19 cellular contexts compared by ENCODE assay signal in the genomic region with DNA sequence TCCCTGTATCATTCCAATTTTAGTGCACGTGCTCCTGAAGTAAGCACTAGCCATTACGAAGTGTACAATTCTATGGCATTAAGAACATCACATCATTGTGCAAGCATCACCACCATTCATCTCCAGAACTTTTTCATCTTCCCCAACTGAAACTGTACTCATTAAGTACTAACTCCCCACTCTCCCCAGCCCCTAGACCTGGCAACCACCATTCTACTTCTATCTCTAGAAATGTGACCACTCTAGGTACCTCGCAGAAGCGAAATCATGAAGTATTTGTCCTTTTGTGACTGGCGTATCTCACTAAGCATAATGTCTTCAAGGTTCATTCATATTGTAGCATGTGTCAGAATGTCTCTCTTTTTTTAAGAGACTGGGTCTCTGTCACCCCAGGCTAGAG. TPM values are rescaled to one million over a fixed set of nuclear protein-coding genes. Genes with fewer than 3 reads are reported as not detected.
DNase-seq lines count a peak whose midpoint lies in the region; ATAC-seq and TF ChIP-seq lines count a peak whose summit lies in the region.
"Had no signal": no experiment of that assay in that cellular context is flagged by ENCODE, and none has a peak within 500 bp of the region (broad histone marks: within the 10 kb centered on the region; RNA-seq: fewer than 3 reads in every experiment).

No MANE protein-coding gene starts in this region.

- in situ Hi-C loops in gastrocnemius medialis (cut with MboI; ENCODE audit: low sequenced_read_pairs in 4 of 4) = loop anchor here in 2 of 4 donors (25.0 kb wide), 1 partner anchor 844 kb away; a partner anchor contains a TSS

- no peak overlapping the region for H3K4me3 ChIP-seq in CD8-positive, alpha-beta memory T cell (ENCODE audit: low read length)
- H3K4me3 ChIP-seq in gastrocnemius medialis = no peak overlapping the region
- H3K4me3 ChIP-seq: GM23248, SJSA1 had no signal

- no peaks in the 10 kb centered on the region for H3K27me3 Mint-ChIP-seq in activated T-cell treated with anti-CD3 and anti-CD28 coated beads, Interleukin-2, amount 50 U/mL, for 72 hours (ENCODE audit: low read depth)
- H3K27me3 Mint-ChIP-seq in CD8-positive, alpha-beta memory T cell = no peaks in the 10 kb centered on the region
- H3K27me3 Mint-ChIP-seq in activated naive CD8-positive, alpha-beta T cell = no peaks in the 10 kb centered on the region
- no peaks in the 10 kb centered on the region for H3K27me3 Mint-ChIP-seq in WTC11 (ENCODE audit: low read depth)

- peaks cover 71% of the 10 kb centered on the region for H3K4me1 ChIP-seq in CD8-positive, alpha-beta memory T cell (ENCODE audit: insufficient read depth, low read length)
- peaks cover 56 to 64% of the 10 kb centered on the region in 2 donors for H3K4me1 ChIP-seq in gastrocnemius medialis
- H3K4me1 ChIP-seq: SJSA1 had no signal

- no peak overlapping the region for H3K4me3 Mint-ChIP-seq in activated T-cell treated with anti-CD3 and anti-CD28 coated beads, Interleukin-2, amount 50 U/mL, for 72 hours
- H3K4me3 Mint-ChIP-seq in CD8-positive, alpha-beta memory T cell = peak overlapping the region in 5 of 7 donors; percentile 2 to 24 (median 15)
- peak overlapping the region; percentile 1 for H3K4me3 Mint-ChIP-seq in activated naive CD8-positive, alpha-beta T cell
- no peak overlapping the region for H3K4me3 Mint-ChIP-seq in WTC11
- H3K4me3 Mint-ChIP-seq: CD14-positive monocyte had no signal

- H3K36me3 Mint-ChIP-seq in activated T-cell treated with anti-CD3 and anti-CD28 coated beads, Interleukin-2, amount 50 U/mL, for 72 hours (ENCODE audit: insufficient read depth in 2 of 2) = peaks cover 2 to 19% of the 10 kb centered on the region in 2 donors
- H3K36me3 Mint-ChIP-seq in CD8-positive, alpha-beta memory T cell = peaks cover 0 to 72% (median 14%) of the 10 kb centered on the region in 3 donors
- H3K36me3 Mint-ChIP-seq in activated naive CD8-positive, alpha-beta T cell = peaks cover 4% of the 10 kb centered on the region
- H3K36me3 Mint-ChIP-seq in WTC11 = no peaks in the 10 kb centered on the region

- no peak overlapping the region for H3K27ac ChIP-seq in CD8-positive, alpha-beta memory T cell (ENCODE audit: low read depth, low read length)
- H3K27ac ChIP-seq in gastrocnemius medialis = peak overlapping the region; percentile 69 to 98 (median 96)
- H3K27ac ChIP-seq: GM23248, RWPE1, SJSA1 had no signal

- TF ChIP-seq CTCF in gastrocnemius medialis (IDR thresholded peaks at IDR 0.05 in 4 of 5, conservative IDR thresholded peaks at IDR 0.05 in 1 of 5) (no peak), WTC11 (IDR thresholded peaks at IDR 0.05) (no peak)

- peak; percentile 49 to 62 for ATAC-seq in activated T-cell treated with anti-CD3 and anti-CD28 coated beads, Interleukin-2, amount 50 U/mL, for 72 hours (replicated peaks in 1 of 2)
- ATAC-seq in gastrocnemius medialis (no peak), WTC11 (no peak)
- ATAC-seq: HCT116 had no signal

- H3K27ac Mint-ChIP-seq in activated T-cell treated with anti-CD3 and anti-CD28 coated beads, Interleukin-2, amount 50 U/mL, for 72 hours = peak overlapping the region; percentile 33
- peak overlapping the region in 4 of 8 donors; percentile 6 to 69 (median 30) for H3K27ac Mint-ChIP-seq in CD8-positive, alpha-beta memory T cell
- H3K27ac Mint-ChIP-seq in activated naive CD8-positive, alpha-beta T cell = peak overlapping the region; percentile 91
- H3K27ac Mint-ChIP-seq in WTC11 = no peak overlapping the region
- H3K27ac Mint-ChIP-seq: CD14-positive monocyte had no signal

- peaks cover 66% of the 10 kb centered on the region for H3K4me1 Mint-ChIP-seq in activated T-cell treated with anti-CD3 and anti-CD28 coated beads, Interleukin-2, amount 50 U/mL, for 72 hours (ENCODE audit: low read depth)
- H3K4me1 Mint-ChIP-seq in CD8-positive, alpha-beta memory T cell = peaks cover 68 to 88% (median 83%) of the 10 kb centered on the region in 3 donors
- H3K4me1 Mint-ChIP-seq in activated naive CD8-positive, alpha-beta T cell (ENCODE audit: low read depth) = peaks cover 83% of the 10 kb centered on the region
- H3K4me1 Mint-ChIP-seq in WTC11 = no peaks in the 10 kb centered on the region

- intact Hi-C loops in gastrocnemius medialis (cut with DNase I; ENCODE audit: low total_unique reads) = no loop called here

- TF ChIP-seq POLR2A in gastrocnemius medialis (IDR thresholded peaks at IDR 0.05) = no peak

- no peaks in the 10 kb centered on the region for H3K9me3 Mint-ChIP-seq in activated T-cell treated with anti-CD3 and anti-CD28 coated beads, Interleukin-2, amount 50 U/mL, for 72 hours
- no peaks in the 10 kb centered on the region for H3K9me3 Mint-ChIP-seq in CD8-positive, alpha-beta memory T cell
- no peaks in the 10 kb centered on the region for H3K9me3 Mint-ChIP-seq in activated naive CD8-positive, alpha-beta T cell (ENCODE audit: low read depth)
- H3K9me3 Mint-ChIP-seq in WTC11 = peaks cover 5% of the 10 kb centered on the region; the same call in 1 of the 2 replicates

- POLR2A ChIA-PET in CD8-positive, alpha-beta memory T cell (lab: Charles Lee) = interaction anchor here (0.5 to 2.4 kb wide), 2 partner anchors 11 to 96 kb away, joined by 4 to 15 read pairs; a partner anchor contains a TSS
- POLR2A ChIA-PET in WTC11 (lab: Charles Lee) = interaction anchor here (0.6 kb wide), 1 partner anchor 276 kb away, joined by 3 read pairs; no protein-coding TSS in a partner anchor

- no peaks in the 10 kb centered on the region for H3K27me3 ChIP-seq in CD8-positive, alpha-beta memory T cell (ENCODE audit: insufficient read depth, low read length, poor library complexity, severe bottlenecking)
- H3K27me3 ChIP-seq in gastrocnemius medialis = no peaks in the 10 kb centered on the region
- H3K27me3 ChIP-seq: SJSA1 had no signal

- CTCF ChIA-PET in CD8-positive, alpha-beta memory T cell (lab: Charles Lee) = interaction anchor here (2.5 kb wide), 1 partner anchor 261 kb away, joined by 13 read pairs; a partner anchor contains a TSS
- CTCF ChIA-PET in WTC11 (lab: Charles Lee) = no interaction called here

- H3K36me3 ChIP-seq in CD8-positive, alpha-beta memory T cell (ENCODE audit: insufficient read depth, low read length) = no peaks in the 10 kb centered on the region
- H3K36me3 ChIP-seq in gastrocnemius medialis = no peaks in the 10 kb centered on the region

- no peak for DNase-seq in activated T-cell treated with anti-CD3 and anti-CD28 coated beads, Interleukin-2, amount 50 U/mL, for 72 hours
- no peak for DNase-seq in activated T-cell treated with anti-CD3 and anti-CD28 coated beads, Interleukin-2, amount 50 U/mL, for 1 hour
- no peak for DNase-seq in CD8-positive, alpha-beta memory T cell
- DNase-seq in gastrocnemius medialis = no peak
- DNase-seq in dedifferentiated amniotic fluid mesenchymal stem cell (ENCODE audit: extremely low spot score) = no peak
- DNase-seq in NCI-H146 treated with DMSO at 0.1 percent for 48 hours (lab: John Stamatoyannopoulos, UW; ENCODE audit: unreplicated experiment) = no peak
- DNase-seq in WTC11 (ENCODE audit: low spot score) = no peak
- DNase-seq: AML-193, DMS79, GM23248, IMR-90, NCI-H2029 treated with DMSO at 0.1 percent for 48 hours, NCI-H748 treated with DMSO at 0.1 percent for 48 hours had no signal

- no peaks in the 10 kb centered on the region for H3K9me3 ChIP-seq in CD8-positive, alpha-beta memory T cell (ENCODE audit: low read length)
- no peaks in the 10 kb centered on the region for H3K9me3 ChIP-seq in gastrocnemius medialis
- H3K9me3 ChIP-seq: SJSA1 had no signal

TF ChIP-seq in WTC11, 78 proteins besides CTCF, POLR2A, EP300 and RAD21 (continues in another document):
- TF ChIP-seq, protein P1, sequence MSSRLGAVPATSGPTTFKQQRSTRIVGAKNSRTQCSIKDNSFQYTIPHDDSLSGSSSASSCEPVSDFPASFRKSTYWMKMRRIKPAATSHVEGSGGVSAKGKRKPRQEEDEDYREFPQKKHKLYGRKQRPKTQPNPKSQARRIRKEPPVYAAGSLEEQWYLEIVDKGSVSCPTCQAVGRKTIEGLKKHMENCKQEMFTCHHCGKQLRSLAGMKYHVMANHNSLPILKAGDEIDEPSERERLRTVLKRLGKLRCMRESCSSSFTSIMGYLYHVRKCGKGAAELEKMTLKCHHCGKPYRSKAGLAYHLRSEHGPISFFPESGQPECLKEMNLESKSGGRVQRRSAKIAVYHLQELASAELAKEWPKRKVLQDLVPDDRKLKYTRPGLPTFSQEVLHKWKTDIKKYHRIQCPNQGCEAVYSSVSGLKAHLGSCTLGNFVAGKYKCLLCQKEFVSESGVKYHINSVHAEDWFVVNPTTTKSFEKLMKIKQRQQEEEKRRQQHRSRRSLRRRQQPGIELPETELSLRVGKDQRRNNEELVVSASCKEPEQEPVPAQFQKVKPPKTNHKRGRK (CRISPR knock-in tag; IDR thresholded peaks at IDR 0.05; ENCODE audit: borderline replicate concordance) = no peak
- TF ChIP-seq, protein P2, sequence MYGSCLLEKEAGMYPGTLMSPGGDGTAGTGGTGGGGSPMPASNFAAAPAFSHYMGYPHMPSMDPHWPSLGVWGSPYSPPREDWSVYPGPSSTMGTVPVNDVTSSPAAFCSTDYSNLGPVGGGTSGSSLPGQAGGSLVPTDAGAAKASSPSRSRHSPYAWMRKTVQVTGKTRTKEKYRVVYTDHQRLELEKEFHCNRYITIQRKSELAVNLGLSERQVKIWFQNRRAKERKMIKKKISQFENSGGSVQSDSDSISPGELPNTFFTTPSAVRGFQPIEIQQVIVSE (CRISPR knock-in tag; IDR thresholded peaks at IDR 0.05; ENCODE audit: borderline replicate concordance) = no peak
- TF ChIP-seq ZNF396 (CRISPR knock-in tag; IDR thresholded peaks at IDR 0.05; ENCODE audit: borderline replicate concordance) = no peak
- TF ChIP-seq, protein P3, sequence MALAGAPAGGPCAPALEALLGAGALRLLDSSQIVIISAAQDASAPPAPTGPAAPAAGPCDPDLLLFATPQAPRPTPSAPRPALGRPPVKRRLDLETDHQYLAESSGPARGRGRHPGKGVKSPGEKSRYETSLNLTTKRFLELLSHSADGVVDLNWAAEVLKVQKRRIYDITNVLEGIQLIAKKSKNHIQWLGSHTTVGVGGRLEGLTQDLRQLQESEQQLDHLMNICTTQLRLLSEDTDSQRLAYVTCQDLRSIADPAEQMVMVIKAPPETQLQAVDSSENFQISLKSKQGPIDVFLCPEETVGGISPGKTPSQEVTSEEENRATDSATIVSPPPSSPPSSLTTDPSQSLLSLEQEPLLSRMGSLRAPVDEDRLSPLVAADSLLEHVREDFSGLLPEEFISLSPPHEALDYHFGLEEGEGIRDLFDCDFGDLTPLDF (CRISPR knock-in tag; IDR thresholded peaks at IDR 0.05) = no peak

RNA-seq across cellular contexts. Expression of a gene that starts 11.4 kb away (rescaled TPM):
- total RNA-seq in activated T-cell treated with anti-CD3 and anti-CD28 coated beads, Interleukin-2, amount 50 U/mL, for 72 hours = 10 to 100 TPM; 68.7 to 71.9 TPM
- total RNA-seq in CD8-positive, alpha-beta memory T cell = 100 to 1,000 TPM; 106 to 109 TPM
- 209 TPM for polyA plus RNA-seq in CD8-positive, alpha-beta memory T cell
- total RNA-seq in gastrocnemius medialis (100 to 1,000 TPM in 3 of 4 donors, 10 to 100 TPM in 1; 80.6 to 133 (median 108) TPM), WTC11 (2021) (28.1 to 34.0 TPM (median 32.9 TPM) in 3 replicates)

RNA-seq across cellular contexts. Expression of a gene that starts 52.1 kb away (rescaled TPM):
- 1 to 10 TPM; 2.4 to 4.3 TPM for total RNA-seq in activated T-cell treated with anti-CD3 and anti-CD28 coated beads, Interleukin-2, amount 50 U/mL, for 72 hours
- under 1 TPM in 1 of 2 experiments, not detected in 1; 0.20 TPM for total RNA-seq in CD8-positive, alpha-beta memory T cell
- not detected for polyA plus RNA-seq in CD8-positive, alpha-beta memory T cell
- 100 to 1,000 TPM; 602 to 801 (median 626) TPM for total RNA-seq in gastrocnemius medialis
- 0.18 TPM in 1 of 3 replicates, not detected in the others for total RNA-seq in WTC11 (2021)
- total RNA-seq: HT1080, IMR-90, SJSA1 had no signal
- polyA plus RNA-seq: CD14-positive monocyte had no signal

Comparison
In these comparisons a context has a peak if more than half of its experiments do, and no peak if none do; other contexts are left out.
1. ATAC-seq: peak in activated T-cell treated with anti-CD3 and anti-CD28 coated beads, Interleukin-2, amount 50 U/mL, for 72 hours (2 of 2); none in gastrocnemius medialis (0 of 2) and WTC11 (single experiment).
2. H3K4me3 Mint-ChIP-seq: peak in CD8-positive, alpha-beta memory T cell (5 of 7) and activated naive CD8-positive, alpha-beta T cell (single experiment); none in activated T-cell treated with anti-CD3 and anti-CD28 coated beads, Interleukin-2, amount 50 U/mL, for 72 hours (0 of 2) and WTC11 (single experiment).
3. RNA of a gene that starts 52.1 kb away (total RNA-seq): 602 to 801 TPM in gastrocnemius medialis; 2.4 to 4.3 TPM in activated T-cell treated with anti-CD3 and anti-CD28 coated beads, Interleukin-2, amount 50 U/mL, for 72 hours, 0.20 TPM in CD8-positive, alpha-beta memory T cell and 0.18 TPM in WTC11; every median in the first group is over 100 times any median in the second.